In genomic region chr19:17254636-17255035, GRCh38 we compare ENCODE assay signal across 16 cellular contexts.
"Had no signal": no experiment of that assay in that cellular context is flagged by ENCODE, and none has a peak within 500 bp of the region (broad histone marks: within the 10 kb centered on the region; RNA-seq: fewer than 3 reads in every experiment).

No MANE protein-coding gene starts in this region.

- ATAC-seq: heart left ventricle; left ventricle myocardium superior; naive thymus-derived CD8-positive, alpha-beta T cell; psoas muscle; stimulated activated naive CD8-positive, alpha-beta T cell treated with anti-CD3 and anti-CD28 coated beads, Interleukin-15, Interleukin-2, amounts not matched to agents 100 U/mL and 50 U/mL, for 24 hours had no signal

- DNase-seq: activated CD4-positive, alpha-beta memory T cell treated with anti-CD3 and anti-CD28 coated beads for 36 hours; activated CD4-positive, alpha-beta T cell treated with anti-CD3 and anti-CD28 coated beads for 48 hours; activated naive CD4-positive, alpha-beta T cell treated with Interleukin-2 at 50 U/mL for 16 hours; activated naive CD8-positive, alpha-beta T cell treated with anti-CD3 and anti-CD28 coated beads, Interleukin-2, amount 10 ng/mL, durations not matched to agents 7 days and 5 days; activated T-cell treated with anti-CD3 and anti-CD28 coated beads, Interleukin-2, amount 50 U/mL, for 48 hours; amygdala; cerebellar nuclear complex; cortex of kidney; heart left ventricle; left ventricle myocardium superior; mammary epithelial cell; naive thymus-derived CD8-positive, alpha-beta T cell; psoas muscle; stimulated activated CD4-positive, alpha-beta T cell treated with anti-CD3 and anti-CD28 coated beads, Interleukin-12 subunit alpha, Interleukin-12 subunit beta, amount 100 ng/mL, for 4 hours; stimulated activated CD4-positive, alpha-beta T cell treated with anti-CD3 and anti-CD28 coated beads, Interleukin-4, amount 100 ng/mL, for 4 hours; stimulated activated naive CD8-positive, alpha-beta T cell treated with anti-CD3 and anti-CD28 coated beads, Interleukin-15, Interleukin-2, amounts not matched to agents 100 U/mL and 50 U/mL, for 24 hours had no signal
